Comparison of ENCODE assay signal across 14 cellular contexts in genomic region chr6:158595223-158595622, GRCh38. TPM values are rescaled to one million over a fixed set of nuclear protein-coding genes. Genes with fewer than 3 reads are reported as not detected.
A peak's percentile ranks its signal among the peaks of the same experiment; 100 is the strongest.
DNase-seq lines count a peak whose midpoint lies in the region; ATAC-seq, FAIRE-seq and TF ChIP-seq lines count a peak whose summit lies in the region.
"Had no signal": no experiment of that assay in that cellular context is flagged by ENCODE, and none has a peak within 500 bp of the region (broad histone marks: within the 10 kb centered on the region; RNA-seq: fewer than 3 reads in every experiment).

No MANE protein-coding gene starts in this region.

- no peak overlapping the region for H3K18ac ChIP-seq in IMR-90 (ENCODE audit: low read depth, low read length)

- no peak overlapping the region for H3K4me3 Mint-ChIP-seq in activated CD4-positive, alpha-beta T cell treated with anti-CD3 and anti-CD28 coated beads, Interleukin-2, amount 10 ng/mL, durations not matched to agents 7 days and 5 days
- no peak overlapping the region for H3K4me3 Mint-ChIP-seq in nephron progenitor cell
- H3K4me3 Mint-ChIP-seq: activated T-helper 1 cell treated with anti-CD3 and anti-CD28 coated beads, Interleukin-12 subunit alpha, Interleukin-12 subunit beta, Interleukin-2, Interleukin-4 antibody, amounts not matched to agents 30 ng/mL and 10 ng/mL and 1 ng/mL, durations not matched to agents 14 hours and 24 hours and 36 hours had no signal

- TF ChIP-seq CTCF in IMR-90 (conservative IDR thresholded peaks at IDR 0.05; ENCODE audit: low read depth, low read length), result peak; percentile 35
- peak; percentile 29 to 43 (median 34); a peak in 4 of 6 replicates for TF ChIP-seq CTCF in K562 (IDR thresholded peaks at IDR 0.05 in 2 of 3, conservative IDR thresholded peaks at IDR 0.05 in 1 of 3; ENCODE audit: insufficient read depth in 2 of 3, low read depth in 1 of 3, low read length in 3 of 3)
- peak; percentile 13 for TF ChIP-seq CTCF in nephron progenitor cell (IDR thresholded peaks at IDR 0.05)
- TF ChIP-seq CTCF in colonic mucosa (IDR thresholded peaks at IDR 0.05), result no peak

- in situ Hi-C loops in IMR-90 (cut with MboI; ENCODE audit: low sequenced_read_pairs), result no loop called here
- in situ Hi-C loops in K562 (cut with MboI), result no loop called here

- H3K4ac ChIP-seq in IMR-90 (ENCODE audit: low read depth, low read length), result no peak overlapping the region

- H3K14ac ChIP-seq in IMR-90 (replicated peaks; ENCODE audit: low read depth, low read length), result no peak overlapping the region

- no peak for FAIRE-seq in K562 (lab: Jason Lieb, UNC)

- H2BK5ac ChIP-seq in IMR-90 (ENCODE audit: low read depth, low read length, poor library complexity, severe bottlenecking), result no peak overlapping the region

- TF ChIP-seq EP300 in K562 (IDR thresholded peaks at IDR 0.05; ENCODE audit: low read length), result no peak

- H3K23ac ChIP-seq in IMR-90 (ENCODE audit: low read depth, low read length), result no peak overlapping the region

- POLR2A ChIA-PET in activated CD4-positive, alpha-beta T cell treated with anti-CD3 and anti-CD28 coated beads, Interleukin-2, amount 10 ng/mL, durations not matched to agents 7 days and 5 days (lab: Charles Lee), result no interaction called here
- POLR2A ChIA-PET in IMR-90 (lab: Charles Lee; ENCODE audit: unreplicated experiment) (no interaction called here), K562 (lab: Yijun Ruan, JAX) (interaction anchor here (0.9 to 1.0 kb wide), 2 partner anchors 10 kb away, joined by 3 to 5 read pairs; no protein-coding TSS in a partner anchor)

- peaks cover 3 to 13% of the 10 kb centered on the region in 2 experiments; a peak in 3 of 4 replicates for H3K79me1 ChIP-seq in IMR-90 (ENCODE audit: low read depth in 1 of 2, low read length in 2 of 2)

- H4K5ac ChIP-seq in IMR-90 (ENCODE audit: low read depth, low read length), result no peak overlapping the region

- peak; percentile 26 for DNase-seq in activated CD4-positive, alpha-beta T cell treated with anti-CD3 and anti-CD28 coated beads, Interleukin-2, amount 10 ng/mL, durations not matched to agents 7 days and 5 days
- no peak for DNase-seq in activated CD4-positive, alpha-beta T cell treated with anti-CD3 and anti-CD28 coated beads, Interleukin-2, amount 50 U/mL, for 4 hours
- DNase-seq in IMR-90 (no peak), K562 (ENCODE audit: extremely low read depth in 1 of 4, low spot score in 3 of 4) (peak in 2 of 4 experiments; percentile 55 to 56), nephron progenitor cell (no peak), COLO829 (ENCODE audit: low spot score) (no peak), colonic mucosa (no peak), amniotic stem cell (lab: John Stamatoyannopoulos, UW) (no peak)
- DNase-seq: H7, kidney glomerular epithelial cell, T-helper 1 cell, uterus had no signal

- no peaks in the 10 kb centered on the region for H3K79me2 ChIP-seq in K562 (ENCODE audit: control insufficient read depth, insufficient read depth, low read length)

- H4K20me1 ChIP-seq in IMR-90 (ENCODE audit: insufficient read depth, low read length) (no peaks in the 10 kb centered on the region), K562 (replicated peaks; ENCODE audit: control insufficient read depth, insufficient read depth, low read length) (no peaks in the 10 kb centered on the region)

- no peak overlapping the region for H3K56ac ChIP-seq in IMR-90 (ENCODE audit: extremely low read depth, insufficient read depth, low read length)

- no peak overlapping the region for H3K9ac ChIP-seq in IMR-90 (ENCODE audit: low read depth, low read length)
- no peak overlapping the region for H3K9ac ChIP-seq in K562 (ENCODE audit: insufficient read depth in 1 of 2, low read depth in 2 of 2, low read length in 2 of 2)
- H3K9ac ChIP-seq in colonic mucosa (ENCODE audit: low read depth in 2 of 2, low read length in 2 of 2), result no peak overlapping the region
- H3K9ac ChIP-seq: BLaER1 treated with 17β-estradiol and CSF1 and Interleukin-3, amounts not matched to agents 10 nM and 100 nM had no signal

- peaks cover 54% of the 10 kb centered on the region for H3K36me3 Mint-ChIP-seq in activated CD4-positive, alpha-beta T cell treated with anti-CD3 and anti-CD28 coated beads, Interleukin-2, amount 10 ng/mL, durations not matched to agents 7 days and 5 days (ENCODE audit: low read depth)
- peaks cover 74% of the 10 kb centered on the region for H3K36me3 Mint-ChIP-seq in nephron progenitor cell (ENCODE audit: low read depth)

- no peaks in the 10 kb centered on the region for H3K9me3 ChIP-seq in IMR-90 (ENCODE audit: control insufficient read depth, insufficient read depth, low read length)
- H3K9me3 ChIP-seq in K562 (replicated peaks; ENCODE audit: control insufficient read depth, insufficient read depth, low read depth, low read length), result no peaks in the 10 kb centered on the region
- H3K9me3 ChIP-seq in colonic mucosa, result no peaks in the 10 kb centered on the region
- H3K9me3 ChIP-seq: BLaER1 treated with 17β-estradiol and CSF1 and Interleukin-3, amounts not matched to agents 10 nM and 100 nM; uterus had no signal

- no peak overlapping the region for H2AK9ac ChIP-seq in IMR-90 (replicated peaks; ENCODE audit: low read depth, low read length, poor library complexity)

- H3K27ac Mint-ChIP-seq in activated CD4-positive, alpha-beta T cell treated with anti-CD3 and anti-CD28 coated beads, Interleukin-2, amount 10 ng/mL, durations not matched to agents 7 days and 5 days, result no peak overlapping the region
- no peak overlapping the region for H3K27ac Mint-ChIP-seq in nephron progenitor cell
- H3K27ac Mint-ChIP-seq: activated T-helper 1 cell treated with anti-CD3 and anti-CD28 coated beads, Interleukin-12 subunit alpha, Interleukin-12 subunit beta, Interleukin-2, Interleukin-4 antibody, amounts not matched to agents 30 ng/mL and 10 ng/mL and 1 ng/mL, durations not matched to agents 14 hours and 24 hours and 36 hours had no signal

- H3K27me3 ChIP-seq in IMR-90 (ENCODE audit: control insufficient read depth, insufficient read depth, low read length) (no peaks in the 10 kb centered on the region), K562 (ENCODE audit: control insufficient read depth in 2 of 2, insufficient read depth in 2 of 2, low read length in 2 of 2) (no peaks in the 10 kb centered on the region), colonic mucosa (no peaks in the 10 kb centered on the region)
- H3K27me3 ChIP-seq: BLaER1 treated with 17β-estradiol and CSF1 and Interleukin-3, amounts not matched to agents 10 nM and 100 nM; uterus had no signal

- H3K36me3 ChIP-seq in IMR-90 (ENCODE audit: control insufficient read depth, insufficient read depth, low read length) (peaks cover 41% of the 10 kb centered on the region), K562 (ENCODE audit: control insufficient read depth, insufficient read depth, low read length) (peaks cover 93% of the 10 kb centered on the region), colonic mucosa (peaks cover under 1% of the 10 kb centered on the region)
- H3K36me3 ChIP-seq: uterus had no signal

- no peak overlapping the region for H2AK5ac ChIP-seq in IMR-90 (ENCODE audit: low read depth, low read length)

- intact Hi-C loops in IMR-90 (cut with micrococcal nuclease) (no loop called here), K562 (cut with micrococcal nuclease) (no loop called here), colonic mucosa (cut with DNase I) (no loop called here)

- H2BK20ac ChIP-seq in IMR-90 (ENCODE audit: low read depth, low read length), result no peak overlapping the region

- H3K4me2 ChIP-seq in IMR-90 (ENCODE audit: low read depth, low read length) (no peak overlapping the region), K562 (ENCODE audit: insufficient read depth, low read length) (no peak overlapping the region)

- dilution Hi-C loops in IMR-90 (cut with HindIII; ENCODE audit: low sequenced_read_pairs, unreplicated experiment), result no loop called here

- CTCF ChIA-PET in activated CD4-positive, alpha-beta T cell treated with anti-CD3 and anti-CD28 coated beads, Interleukin-2, amount 10 ng/mL, durations not matched to agents 7 days and 5 days (lab: Charles Lee), result interaction anchor here (0.7 to 1.8 kb wide), 3 partner anchors 14 to 381 kb away, joined by 3 to 6 read pairs (median 5); no protein-coding TSS in a partner anchor
- CTCF ChIA-PET in IMR-90 (lab: Yijun Ruan, JAX), result no interaction called here
- CTCF ChIA-PET in K562 (lab: Yijun Ruan, JAX; ENCODE audit: low intra/inter-chr PET ratio), result no interaction called here

- H3K4me1 Mint-ChIP-seq in activated CD4-positive, alpha-beta T cell treated with anti-CD3 and anti-CD28 coated beads, Interleukin-2, amount 10 ng/mL, durations not matched to agents 7 days and 5 days, result peaks cover 2% of the 10 kb centered on the region
- peaks cover 8% of the 10 kb centered on the region for H3K4me1 Mint-ChIP-seq in nephron progenitor cell

- no peak overlapping the region for H4K8ac ChIP-seq in IMR-90 (ENCODE audit: low read depth in 2 of 2, low read length in 2 of 2)

- ATAC-seq in IMR-90 (ENCODE audit: low read depth), result no peak
- peak; percentile 50; the same call in 2 of the 3 replicates for ATAC-seq in K562

- no peak overlapping the region for H4K91ac ChIP-seq in IMR-90 (ENCODE audit: insufficient read depth, low read depth, low read length)

- H3K27ac ChIP-seq in IMR-90 (ENCODE audit: insufficient read depth, low read length) (no peak overlapping the region), K562 (ENCODE audit: extremely low read depth, low read depth, low read length) (no peak overlapping the region), colonic mucosa (no peak overlapping the region)
- H3K27ac ChIP-seq: BLaER1 treated with 17β-estradiol and CSF1 and Interleukin-3, amounts not matched to agents 10 nM and 100 nM; uterus had no signal

- no peaks in the 10 kb centered on the region for H3K9me3 Mint-ChIP-seq in activated CD4-positive, alpha-beta T cell treated with anti-CD3 and anti-CD28 coated beads, Interleukin-2, amount 10 ng/mL, durations not matched to agents 7 days and 5 days
- no peaks in the 10 kb centered on the region for H3K9me3 Mint-ChIP-seq in nephron progenitor cell
- H3K9me3 Mint-ChIP-seq: activated T-helper 1 cell treated with anti-CD3 and anti-CD28 coated beads, Interleukin-12 subunit alpha, Interleukin-12 subunit beta, Interleukin-2, Interleukin-4 antibody, amounts not matched to agents 30 ng/mL and 10 ng/mL and 1 ng/mL, durations not matched to agents 14 hours and 24 hours and 36 hours had no signal

- no peak for TF ChIP-seq POLR2A in IMR-90 (IDR thresholded peaks at IDR 0.05; ENCODE audit: low read depth, low read length)
- no peak for TF ChIP-seq POLR2A in K562 (conservative IDR thresholded peaks at IDR 0.05)

- no peaks in the 10 kb centered on the region for H3K27me3 Mint-ChIP-seq in activated CD4-positive, alpha-beta T cell treated with anti-CD3 and anti-CD28 coated beads, Interleukin-2, amount 10 ng/mL, durations not matched to agents 7 days and 5 days
- H3K27me3 Mint-ChIP-seq in nephron progenitor cell (ENCODE audit: low read depth, poor library complexity), result no peaks in the 10 kb centered on the region

- H2AFZ ChIP-seq in IMR-90 (replicated peaks; ENCODE audit: low read length, poor library complexity), result no peak overlapping the region
- no peak overlapping the region for H2AFZ ChIP-seq in K562 (ENCODE audit: low read depth, low read length)

- H3K4me1 ChIP-seq in IMR-90 (ENCODE audit: control insufficient read depth, insufficient read depth, low read length), result peaks cover 3% of the 10 kb centered on the region; the same call in 1 of the 2 replicates
- H3K4me1 ChIP-seq in K562 (replicated peaks in 1 of 2; ENCODE audit: control insufficient read depth in 2 of 2, insufficient read depth in 2 of 2, low read length in 2 of 2), result peaks cover 0 to 4% of the 10 kb centered on the region in 2 experiments; a peak in 1 of 5 replicates
- no peaks in the 10 kb centered on the region for H3K4me1 ChIP-seq in colonic mucosa
- H3K4me1 ChIP-seq: uterus had no signal

- no peak overlapping the region for H2BK120ac ChIP-seq in IMR-90 (ENCODE audit: low read depth, low read length)

- no TSS peak for BruUV-seq in IMR-90 (replicated peaks; lab: Mats Ljungman, UMichigan)
- no TSS peak for BruUV-seq in K562 (replicated peaks; lab: Mats Ljungman, UMichigan)

- WGBS in IMR-90 (ENCODE audit: extremely low coverage in 2 of 2, insufficient read length in 1 of 2), 2 experiments, result no CpG with 5 or more reads among the region's 5 CpGs
- 95% methylated on average over 5 of the region's 5 CpGs for WGBS in K562 (ENCODE audit: insufficient coverage, low coverage, missing lambda C conversion rate)

- no peak overlapping the region for H2BK15ac ChIP-seq in IMR-90 (ENCODE audit: low read depth, low read length)

- peak; percentile 45 for TF ChIP-seq RAD21 in IMR-90 (IDR thresholded peaks at IDR 0.05; ENCODE audit: low read length)
- TF ChIP-seq RAD21 in K562 (CRISPR knock-in tag; conservative IDR thresholded peaks at IDR 0.05 in 1 of 2, IDR thresholded peaks at IDR 0.05 in 1 of 2), result peak in 1 of 2 experiments; percentile 25; a peak in 2 of 4 replicates

- H3K4me3 ChIP-seq in IMR-90 (ENCODE audit: insufficient read depth, low read depth, low read length), result no peak overlapping the region
- H3K4me3 ChIP-seq in K562, result no peak overlapping the region
- no peak overlapping the region for H3K4me3 ChIP-seq in colonic mucosa
- H3K4me3 ChIP-seq: BLaER1 treated with 17β-estradiol and CSF1 and Interleukin-3, amounts not matched to agents 10 nM and 100 nM; uterus had no signal

- peaks cover 11% of the 10 kb centered on the region for H3K9me1 ChIP-seq in IMR-90 (ENCODE audit: insufficient read depth, low read length)
- H3K9me1 ChIP-seq in K562 (ENCODE audit: control insufficient read depth, insufficient read depth, low read length), result no peaks in the 10 kb centered on the region

RNA-seq across cellular contexts. Expression of gene TMEM181, which starts 35.3 kb away (rescaled TPM):
- total RNA-seq in activated CD4-positive, alpha-beta T cell treated with anti-CD3 and anti-CD28 coated beads, Interleukin-2, amount 10 ng/mL, durations not matched to agents 7 days and 5 days, result 10 to 100 TPM; 16.9 to 17.6 TPM
- total RNA-seq in IMR-90 (2012; rRNA removed) (27.8 and 40.0 TPM in 2 replicates), K562 (2014; rRNA removed) (10.9 and 14.8 TPM in 2 replicates), K562 (2014; rRNA removed; fragmentation: Illumina TruSeq; extraction: Trizol) (26.0 and 27.2 TPM in 2 replicates), K562 (2015; rRNA removed; fragmentation: Illumina TruSeq; extraction: Trizol) (23.0 and 24.3 TPM in 2 replicates), K562 (2021) (17.3 and 19.2 TPM in 2 replicates), colonic mucosa (10 to 100 TPM; 33.2 to 57.4 TPM)
- polyA plus RNA-seq in IMR-90 (2012; rRNA removed) (16.8 and 22.8 TPM in 2 replicates), K562 (2011; rRNA removed) (23.6 and 26.0 TPM in 2 replicates), K562 (2014; fragmentation: Illumina TruSeq; extraction: Trizol) (19.0 and 22.6 TPM in 2 replicates), K562 (2014; fragmentation: Nextera tagmentation; extraction: Ambion mirVana) (1 to 10 TPM; 5.6 to 7.6 TPM), K562 (2014; rRNA removed) (19.9 and 22.0 TPM in 2 replicates)
- polyA plus RNA-seq in IMR-90 (2012; cell fraction: cytosol; rRNA removed), result 6.0 and 9.4 TPM in 2 replicates
- polyA plus RNA-seq in IMR-90 (2012; cell fraction: nucleus; rRNA removed; ENCODE audit: low replicate concordance), result 4.9 and 22.2 TPM in 2 replicates
- total RNA-seq in K562 (2011; cell fraction: chromatin; rRNA removed; ENCODE audit: low replicate concordance), result 36.6 and 77.1 TPM in 2 replicates
- total RNA-seq in K562 (2011; cell fraction: nucleolus; rRNA removed), result 21.0 and 25.4 TPM in 2 replicates
- 41.9 and 56.9 TPM in 2 replicates for total RNA-seq in K562 (2011; cell fraction: nucleoplasm; rRNA removed)
- 8.5 and 15.4 TPM in 2 replicates for polyA plus RNA-seq in K562 (2011; cell fraction: cytosol; rRNA removed)
- 19.9 and 23.7 TPM in 2 replicates for polyA plus RNA-seq in K562 (2011; cell fraction: nucleus; rRNA removed)
- 14.1 and 17.3 TPM in 2 replicates for polyA plus RNA-seq in K562 (2012)
- 30.4 and 31.4 TPM in 2 replicates for polyA minus RNA-seq in K562 (2011; rRNA and poly(A)+ RNA removed)
- 15.7 TPM in 2 replicates for polyA minus RNA-seq in K562 (2011; cell fraction: cytosol; rRNA and poly(A)+ RNA removed)
- 9.8 and 14.0 TPM in 2 replicates for polyA minus RNA-seq in K562 (2011; cell fraction: nucleus; rRNA and poly(A)+ RNA removed)

RNA-seq across cellular contexts. Expression of gene DYNLT1, which starts 49.3 kb away (rescaled TPM):
- 100 to 1,000 TPM in 1 of 2 experiments, 10 to 100 TPM in 1; 81.4 to 102 TPM for total RNA-seq in activated CD4-positive, alpha-beta T cell treated with anti-CD3 and anti-CD28 coated beads, Interleukin-2, amount 10 ng/mL, durations not matched to agents 7 days and 5 days
- total RNA-seq in IMR-90 (2012; rRNA removed), result 187 and 235 TPM in 2 replicates
- 338 and 349 TPM in 2 replicates for polyA plus RNA-seq in IMR-90 (2012; rRNA removed)
- 134 and 310 TPM in 2 replicates for polyA plus RNA-seq in IMR-90 (2012; cell fraction: cytosol; rRNA removed)
- polyA plus RNA-seq in IMR-90 (2012; cell fraction: nucleus; rRNA removed; ENCODE audit: low replicate concordance), result 32.9 and 226 TPM in 2 replicates
- 58.0 and 71.5 TPM in 2 replicates for total RNA-seq in K562 (2011; cell fraction: chromatin; rRNA removed; ENCODE audit: low replicate concordance)
- 42.2 and 43.2 TPM in 2 replicates for total RNA-seq in K562 (2011; cell fraction: nucleolus; rRNA removed)
- 65.8 and 91.8 TPM in 2 replicates for total RNA-seq in K562 (2011; cell fraction: nucleoplasm; rRNA removed)
- total RNA-seq in K562 (2014; rRNA removed), result 42.2 and 50.0 TPM in 2 replicates
- 70.3 and 75.7 TPM in 2 replicates for total RNA-seq in K562 (2014; rRNA removed; fragmentation: Illumina TruSeq; extraction: Trizol)
- 52.8 and 57.3 TPM in 2 replicates for total RNA-seq in K562 (2015; rRNA removed; fragmentation: Illumina TruSeq; extraction: Trizol)
- 98.5 and 103 TPM in 2 replicates for total RNA-seq in K562 (2021)
- 324 and 368 TPM in 2 replicates for polyA plus RNA-seq in K562 (2011; rRNA removed)
- 189 and 261 TPM in 2 replicates for polyA plus RNA-seq in K562 (2011; cell fraction: cytosol; rRNA removed)
- polyA plus RNA-seq in K562 (2011; cell fraction: nucleus; rRNA removed), result 136 and 203 TPM in 2 replicates
- 107 and 174 TPM in 2 replicates for polyA plus RNA-seq in K562 (2012)
- polyA plus RNA-seq in K562 (2014; fragmentation: Illumina TruSeq; extraction: Trizol), result 130 TPM in 2 replicates
- 100 to 1,000 TPM; 489 to 583 TPM for polyA plus RNA-seq in K562 (2014; fragmentation: Nextera tagmentation; extraction: Ambion mirVana)
- polyA plus RNA-seq in K562 (2014; rRNA removed), result 127 and 142 TPM in 2 replicates
- polyA minus RNA-seq in K562 (2011; rRNA and poly(A)+ RNA removed), result 150 and 163 TPM in 2 replicates
- 30.3 and 31.2 TPM in 2 replicates for polyA minus RNA-seq in K562 (2011; cell fraction: cytosol; rRNA and poly(A)+ RNA removed)
- polyA minus RNA-seq in K562 (2011; cell fraction: nucleus; rRNA and poly(A)+ RNA removed), result 17.0 and 23.3 TPM in 2 replicates
- 100 to 1,000 TPM; 140 to 166 TPM for total RNA-seq in colonic mucosa

RNA-seq across cellular contexts. Expression of gene SYTL3, which starts 54.6 kb away (rescaled TPM):
- 10 to 100 TPM; 25.8 to 26.9 TPM for total RNA-seq in activated CD4-positive, alpha-beta T cell treated with anti-CD3 and anti-CD28 coated beads, Interleukin-2, amount 10 ng/mL, durations not matched to agents 7 days and 5 days
- total RNA-seq in IMR-90 (2012; rRNA removed) (3.6 and 4.3 TPM in 2 replicates), K562 (2014; rRNA removed) (0.05 and 0.61 TPM in 2 replicates), K562 (2014; rRNA removed; fragmentation: Illumina TruSeq; extraction: Trizol) (0.16 and 0.25 TPM in 2 replicates), K562 (2015; rRNA removed; fragmentation: Illumina TruSeq; extraction: Trizol) (0.11 and 0.18 TPM in 2 replicates), K562 (2021) (0.11 and 0.35 TPM in 2 replicates), colonic mucosa (1 to 10 TPM; 1.1 to 3.1 TPM)
- polyA plus RNA-seq in IMR-90 (2012; rRNA removed) (2.8 and 2.9 TPM in 2 replicates), K562 (2011; rRNA removed) (0.12 and 0.46 TPM in 2 replicates), K562 (2014; fragmentation: Illumina TruSeq; extraction: Trizol) (0.16 and 0.17 TPM in 2 replicates), K562 (2014; fragmentation: Nextera tagmentation; extraction: Ambion mirVana) (under 1 TPM in 1 of 2 experiments, not detected in 1; 0.06 TPM), K562 (2014; rRNA removed) (0.04 TPM in 2 replicates)
- 1.6 and 2.4 TPM in 2 replicates for polyA plus RNA-seq in IMR-90 (2012; cell fraction: cytosol; rRNA removed)
- polyA plus RNA-seq in IMR-90 (2012; cell fraction: nucleus; rRNA removed; ENCODE audit: low replicate concordance), result 3.8 and 6.6 TPM in 2 replicates
- 0.62 and 0.69 TPM in 2 replicates for total RNA-seq in K562 (2011; cell fraction: chromatin; rRNA removed; ENCODE audit: low replicate concordance)
- total RNA-seq in K562 (2011; cell fraction: nucleolus; rRNA removed), result 0.13 and 0.50 TPM in 2 replicates
- total RNA-seq in K562 (2011; cell fraction: nucleoplasm; rRNA removed), result 0.15 and 0.38 TPM in 2 replicates
- 0.22 and 0.39 TPM in 2 replicates for polyA plus RNA-seq in K562 (2011; cell fraction: cytosol; rRNA removed)
- 0.24 and 0.38 TPM in 2 replicates for polyA plus RNA-seq in K562 (2011; cell fraction: nucleus; rRNA removed)
- 0.17 and 0.35 TPM in 2 replicates for polyA plus RNA-seq in K562 (2012)
- 0.21 and 0.39 TPM in 2 replicates for polyA minus RNA-seq in K562 (2011; rRNA and poly(A)+ RNA removed)
- polyA minus RNA-seq in K562 (2011; cell fraction: cytosol; rRNA and poly(A)+ RNA removed), result not detected in 2 replicates
- 0.13 and 0.33 TPM in 2 replicates for polyA minus RNA-seq in K562 (2011; cell fraction: nucleus; rRNA and poly(A)+ RNA removed)
